Comparison of ENCODE assay signal across 14 cellular contexts in the genomic region with DNA sequence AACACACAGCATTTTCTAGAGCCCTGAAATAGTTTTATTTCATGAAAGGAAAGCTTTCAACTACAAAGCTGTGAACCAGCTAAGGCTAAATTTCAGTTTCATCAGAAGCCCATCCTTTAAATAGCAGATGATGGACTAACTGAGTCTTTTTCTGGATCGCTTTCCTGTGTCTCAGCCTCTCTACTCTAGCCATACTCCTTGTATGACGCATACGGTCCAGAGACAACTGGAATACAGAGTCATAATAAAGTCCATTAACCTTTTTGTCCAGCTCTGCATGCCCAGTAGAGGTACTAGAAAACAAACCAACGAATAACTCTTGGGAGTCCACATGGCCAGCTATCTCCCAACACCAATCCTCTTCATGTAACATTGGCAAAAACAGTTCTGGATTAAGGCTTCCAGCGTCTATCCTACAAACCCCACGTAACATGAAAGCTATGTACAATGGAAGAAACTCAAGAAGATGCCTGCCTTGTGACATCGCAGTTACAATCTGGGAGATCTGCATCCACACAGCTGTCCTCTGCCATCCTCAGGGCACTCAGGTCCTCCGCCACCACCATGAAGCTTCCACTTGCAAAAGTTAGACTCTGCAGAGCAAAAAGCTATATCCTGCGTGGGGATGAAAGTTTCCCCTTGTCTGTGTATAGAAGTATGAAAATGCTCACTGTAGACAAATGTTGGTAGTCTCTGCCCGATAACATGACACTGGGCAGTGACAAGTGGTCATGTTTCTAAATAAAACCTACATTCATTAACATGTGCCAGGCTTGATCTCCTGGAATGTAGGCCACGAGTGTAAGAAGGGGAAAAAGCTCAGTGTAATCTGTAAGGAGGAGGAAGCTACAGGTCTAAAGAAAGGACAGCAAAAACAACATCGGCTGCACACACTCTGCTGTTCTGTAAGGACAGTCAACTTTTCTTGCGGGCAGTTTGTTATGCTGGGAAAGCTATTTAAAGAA.
A peak's percentile ranks its signal among the peaks of the same experiment; 100 is the strongest.
DNase-seq lines count a peak whose midpoint lies in the region; ATAC-seq, FAIRE-seq and TF ChIP-seq lines count a peak whose summit lies in the region.
"Had no signal": no experiment of that assay in that cellular context is flagged by ENCODE, and none has a peak within 500 bp of the region (broad histone marks: within the 10 kb centered on the region; RNA-seq: fewer than 3 reads in every experiment).

No MANE protein-coding gene starts in this region.

- peak overlapping the region; percentile 40 for H3K9ac ChIP-seq in Karpas-422 (ENCODE audit: low read length)

- H3K4me3 Mint-ChIP-seq in CD4-positive, CD25-positive, alpha-beta regulatory T cell = no peak overlapping the region
- no peak overlapping the region for H3K4me3 Mint-ChIP-seq in glutamatergic neuron (ENCODE audit: unreplicated experiment)

- no peak for DNase-seq in CD4-positive, CD25-positive, alpha-beta regulatory T cell
- DNase-seq in Karpas-422 = peak; percentile 50
- DNase-seq in myocyte (ENCODE audit: low read depth) = peak; percentile 84
- no peak for DNase-seq in SHP77 treated with DMSO at 0.1 percent for 48 hours (lab: John Stamatoyannopoulos, UW)
- no peak for DNase-seq in OCI-LY7 (ENCODE audit: low spot score)
- DNase-seq in NCI-H2081 (lab: John Stamatoyannopoulos, UW) = no peak
- no peak for DNase-seq in glutamatergic neuron
- DNase-seq: adrenal gland; COR-L47; EL; foreskin melanocyte; NK-92 treated with Interleukin-12 subunit alpha and Interleukin-12 subunit beta, amount 100 ng/mL, for 24 hours had no signal

- H3K9me2 ChIP-seq in Karpas-422 (replicated peaks; ENCODE audit: insufficient read depth, low read length) = no peaks in the 10 kb centered on the region
- H3K9me2 ChIP-seq in OCI-LY7 (ENCODE audit: insufficient read depth, low read length) = no peaks in the 10 kb centered on the region

- peaks cover 44% of the 10 kb centered on the region for H3K36me3 Mint-ChIP-seq in CD4-positive, CD25-positive, alpha-beta regulatory T cell
- peaks cover 4% of the 10 kb centered on the region for H3K36me3 Mint-ChIP-seq in glutamatergic neuron (ENCODE audit: unreplicated experiment)

- intact Hi-C loops in OCI-LY7 (cut with micrococcal nuclease; ENCODE audit: unreplicated experiment) = no loop called here

- POLR2A ChIA-PET in OCI-LY7 (lab: Charles Lee) = interaction anchor here (0.8 to 2.0 kb wide), 7 partner anchors 9 to 90 kb away, joined by 3 to 13 read pairs (median 3); no protein-coding TSS in a partner anchor

- no peaks in the 10 kb centered on the region for H3K27me3 Mint-ChIP-seq in CD4-positive, CD25-positive, alpha-beta regulatory T cell
- no peaks in the 10 kb centered on the region for H3K27me3 Mint-ChIP-seq in glutamatergic neuron (ENCODE audit: unreplicated experiment)

- peaks cover 31% of the 10 kb centered on the region for H3K4me1 ChIP-seq in CD4-positive, CD25-positive, alpha-beta regulatory T cell (ENCODE audit: control insufficient read depth, insufficient read depth, low read length, poor library complexity, severe bottlenecking)
- H3K4me1 ChIP-seq in Karpas-422 (ENCODE audit: low read length) (peaks cover 47% of the 10 kb centered on the region), OCI-LY7 (ENCODE audit: insufficient read depth, low read length, poor library complexity, severe bottlenecking) (no peaks in the 10 kb centered on the region)

- H3K9me3 Mint-ChIP-seq in CD4-positive, CD25-positive, alpha-beta regulatory T cell = peaks cover 0 to 3% (median 0%) of the 10 kb centered on the region in 7 donors
- no peaks in the 10 kb centered on the region for H3K9me3 Mint-ChIP-seq in glutamatergic neuron (ENCODE audit: unreplicated experiment)

- TF ChIP-seq CTCF in OCI-LY7 (conservative IDR thresholded peaks at IDR 0.05; ENCODE audit: low read length) = no peak
- TF ChIP-seq CTCF in glutamatergic neuron (IDR thresholded peaks at IDR 0.05; ENCODE audit: partially characterized antibody, unreplicated experiment) = no peak

- H3K4me3 ChIP-seq in CD4-positive, CD25-positive, alpha-beta regulatory T cell (ENCODE audit: low read depth, low read length) = no peak overlapping the region
- H3K4me3 ChIP-seq in Karpas-422 (ENCODE audit: low read length) = peak overlapping the region; percentile 24
- H3K4me3 ChIP-seq in OCI-LY7 (ENCODE audit: low read depth, low read length, poor library complexity, severe bottlenecking) = no peak overlapping the region
- H3K4me3 ChIP-seq: adrenal gland had no signal

- FAIRE-seq in endometrium (lab: Jason Lieb, UNC) = peak; percentile 62
- FAIRE-seq: endothelial cell of umbilical vein had no signal

- H3K36me3 ChIP-seq in CD4-positive, CD25-positive, alpha-beta regulatory T cell (ENCODE audit: control insufficient read depth, insufficient read depth, low read length) = peaks cover 71% of the 10 kb centered on the region
- H3K36me3 ChIP-seq in Karpas-422 (ENCODE audit: insufficient read depth, low read length) (peaks cover 20% of the 10 kb centered on the region), OCI-LY7 (ENCODE audit: insufficient read depth, low read length) (peaks cover 76% of the 10 kb centered on the region)

- H3K27ac Mint-ChIP-seq in CD4-positive, CD25-positive, alpha-beta regulatory T cell = peak overlapping the region in 2 of 3 donors; percentile 49 to 84
- H3K27ac Mint-ChIP-seq in glutamatergic neuron (ENCODE audit: unreplicated experiment) = no peak overlapping the region

- H3K79me2 ChIP-seq in Karpas-422 (ENCODE audit: low read length) (peaks cover 17% of the 10 kb centered on the region), OCI-LY7 (ENCODE audit: insufficient read depth, low read depth, low read length) (no peaks in the 10 kb centered on the region)

- H3K4me1 Mint-ChIP-seq in CD4-positive, CD25-positive, alpha-beta regulatory T cell = peaks cover 9 to 51% (median 36%) of the 10 kb centered on the region in 4 donors
- H3K4me1 Mint-ChIP-seq in glutamatergic neuron (ENCODE audit: low read depth, unreplicated experiment) = no peaks in the 10 kb centered on the region

- H3K9me3 ChIP-seq in CD4-positive, CD25-positive, alpha-beta regulatory T cell (ENCODE audit: control insufficient read depth in 2 of 2, low read length in 2 of 2) = no peaks in the 10 kb centered on the region
- H3K9me3 ChIP-seq in Karpas-422 (ENCODE audit: low read length) = no peaks in the 10 kb centered on the region
- no peaks in the 10 kb centered on the region for H3K9me3 ChIP-seq in OCI-LY7 (ENCODE audit: low read length)

- no peak overlapping the region for H3K27ac ChIP-seq in CD4-positive, CD25-positive, alpha-beta regulatory T cell (ENCODE audit: insufficient read depth, low read length, poor library complexity, severe bottlenecking)
- H3K27ac ChIP-seq in Karpas-422 (ENCODE audit: low read length) (peak overlapping the region; percentile 79), OCI-LY7 (ENCODE audit: low read depth, low read length, poor library complexity, severe bottlenecking) (no peak overlapping the region)
- H3K27ac ChIP-seq: adrenal gland had no signal

- H2AFZ ChIP-seq in Karpas-422 (ENCODE audit: low read length) (peak overlapping the region; percentile 67; the same call in 1 of the 2 replicates), OCI-LY7 (ENCODE audit: low read length) (no peak overlapping the region)

- H3K4me2 ChIP-seq in Karpas-422 (ENCODE audit: low read depth, low read length, poor library complexity, severe bottlenecking) (peak overlapping the region; percentile 62), OCI-LY7 (ENCODE audit: low read length) (no peak overlapping the region)

- no peak for ATAC-seq in CD4-positive, CD25-positive, alpha-beta regulatory T cell (ENCODE audit: low read depth in 2 of 2)

- CTCF ChIA-PET in OCI-LY7 (lab: Charles Lee; ENCODE audit: unreplicated experiment) = interaction anchor here (0.6 kb wide), 2 partner anchors 12 to 14 kb away, joined by 3 read pairs; no protein-coding TSS in a partner anchor

- no peaks in the 10 kb centered on the region for H3K27me3 ChIP-seq in CD4-positive, CD25-positive, alpha-beta regulatory T cell (ENCODE audit: control insufficient read depth, insufficient read depth, low read length)
- no peaks in the 10 kb centered on the region for H3K27me3 ChIP-seq in Karpas-422 (ENCODE audit: low read length)
- H3K27me3 ChIP-seq: adrenal gland had no signal

- BruUV-seq in OCI-LY7 (replicated peaks; lab: Mats Ljungman, UMichigan) = no TSS peak

- H4K20me1 ChIP-seq in Karpas-422 (ENCODE audit: insufficient read depth, low read depth, low read length) (no peaks in the 10 kb centered on the region), OCI-LY7 (ENCODE audit: insufficient read depth, low read length) (no peaks in the 10 kb centered on the region)

Comparison
In these comparisons a context has a peak if more than half of its experiments do, and no peak if none do; other contexts are left out.
1. DNase-seq: peak in Karpas-422 (single experiment) and myocyte (single experiment); none in CD4-positive, CD25-positive, alpha-beta regulatory T cell (0 of 3), SHP77 treated with DMSO at 0.1 percent for 48 hours (single experiment), OCI-LY7 (single experiment), NCI-H2081 (0 of 2) and glutamatergic neuron (single experiment).